Comparison of ENCODE assay signal across 1 cellular context in genomic region chr3:10328460-10329071, GRCh38.
TF ChIP-seq lines count a peak whose summit lies in the region.

No MANE protein-coding gene starts in this region.

TF ChIP-seq in K562, 482 proteins besides CTCF, POLR2A, EP300 and RAD21:
- TF ChIP-seq E2F1 (CRISPR knock-in tag; IDR thresholded peaks at IDR 0.05) (no peak), ZNF121 (CRISPR knock-in tag; conservative IDR thresholded peaks at IDR 0.05) (no peak), HIVEP1 (CRISPR knock-in tag; IDR thresholded peaks at IDR 0.05) (no peak), CBX2 (IDR thresholded peaks at IDR 0.05; ENCODE audit: insufficient read depth, low read length, poor library complexity, severe bottlenecking) (peak; percentile 78), PYGO2 (tag; IDR thresholded peaks at IDR 0.05) (no peak), ZC3H11A (IDR thresholded peaks at IDR 0.05; ENCODE audit: low read depth, low read length) (no peak), ZBTB49 (CRISPR knock-in tag; IDR thresholded peaks at IDR 0.05; ENCODE audit: borderline replicate concordance) (no peak), DEAF1 (CRISPR knock-in tag; IDR thresholded peaks at IDR 0.05) (no peak), MEIS2 (IDR thresholded peaks at IDR 0.05; ENCODE audit: partially characterized antibody) (no peak), GTF2E2 (tag; IDR thresholded peaks at IDR 0.05) (no peak), TCF7 (IDR thresholded peaks at IDR 0.05; ENCODE audit: borderline replicate concordance) (no peak), DPF2 (IDR thresholded peaks at IDR 0.05) (no peak), SIRT6 (IDR thresholded peaks at IDR 0.05; ENCODE audit: low read depth, low read length) (no peak), ZBTB17 (CRISPR knock-in tag; IDR thresholded peaks at IDR 0.05) (no peak), ETS1 (conservative IDR thresholded peaks at IDR 0.05; ENCODE audit: control insufficient read depth, low read depth, low read length) (no peak), EZH2 (IDR thresholded peaks at IDR 0.05; ENCODE audit: borderline replicate concordance, low read depth, low read length) (peak; percentile 45; the same call in 1 of the 2 replicates)
TF ChIP-seq in K562: peak in this region for 2.
